ENCODE assay signal across 8 cellular contexts in genomic region chr20:35615667-35616464, GRCh38. TPM values are rescaled to one million over a fixed set of nuclear protein-coding genes. Genes with fewer than 3 reads are reported as not detected.
A peak's percentile ranks its signal among the peaks of the same experiment; 100 is the strongest.
DNase-seq lines count a peak whose midpoint lies in the region; ATAC-seq and TF ChIP-seq lines count a peak whose summit lies in the region.

Gene SPAG4 (plus strand): TSS chr20:35615829. CDS start chr20:35616004, 175 bp downstream.

- H3K4me1 ChIP-seq in ascending aorta (peaks cover 5 to 16% of the 10 kb centered on the region in 2 donors), hepatocyte (ENCODE audit: insufficient read depth) (peaks cover 8% of the 10 kb centered on the region)

- peak within 1 kb of the TSS; percentile 86 for H2AFZ ChIP-seq in hepatocyte

- H3K4me3 ChIP-seq in ascending aorta = peak within 1 kb of the TSS; percentile 77 to 81
- peak within 1 kb of the TSS; percentile 31 for H3K4me3 ChIP-seq in hepatocyte

- ATAC-seq in HG02798 (IDR thresholded peaks at IDR 0.05; ENCODE audit: poor library complexity, unreplicated experiment) = peak; percentile 83
- ATAC-seq in GM18870 (IDR thresholded peaks at IDR 0.05; ENCODE audit: unreplicated experiment) = no peak

- H3K9me3 ChIP-seq in ascending aorta (no peaks in the 10 kb centered on the region), hepatocyte (ENCODE audit: low read depth) (no peaks in the 10 kb centered on the region)

- TF ChIP-seq CTCF in GM13977 (IDR thresholded peaks at IDR 0.05; ENCODE audit: extremely low read depth, insufficient read depth, missing control alignments) (no peak), ascending aorta (IDR thresholded peaks at IDR 0.05) (no peak), hepatocyte (IDR thresholded peaks at IDR 0.05; ENCODE audit: poor library complexity) (no peak)

- no peaks in the 10 kb centered on the region for H3K79me2 ChIP-seq in hepatocyte

- DNase-seq in GM13977 (ENCODE audit: low spot score) = peak; percentile 99
- peak; percentile 97 for DNase-seq in NCI-H187 treated with DMSO at 0.1 percent for 48 hours (lab: John Stamatoyannopoulos, UW)
- DNase-seq in T-helper 22 cell (ENCODE audit: low read depth) = peak; percentile 100
- DNase-seq in ascending aorta (ENCODE audit: low spot score in 2 of 2) = peak; percentile 98 to 100
- peak; percentile 99 for DNase-seq in hepatocyte (ENCODE audit: low spot score)
- DNase-seq in retina = peak; percentile 94

- H3K27ac ChIP-seq in ascending aorta = peak within 1 kb of the TSS; percentile 81 to 95
- peak within 1 kb of the TSS; percentile 88 for H3K27ac ChIP-seq in hepatocyte

- H4K20me1 ChIP-seq in hepatocyte (ENCODE audit: insufficient read depth, poor library complexity, severe bottlenecking) = no peaks in the 10 kb centered on the region

- H3K9me2 ChIP-seq in hepatocyte (replicated peaks; ENCODE audit: insufficient read depth) = no peaks in the 10 kb centered on the region

- in situ Hi-C loops in GM13977 (cut with MboI; ENCODE audit: low pct_unique_long_range_greater_than_20kb, low sequenced_read_pairs, unreplicated experiment) = no loop called here

- peak within 1 kb of the TSS; percentile 97 for H3K4me2 ChIP-seq in hepatocyte

- 3% methylated on average over 59 of the region's 68 CpGs for WGBS in hepatocyte (ENCODE audit: low lambda C conversion rate, missing lambda C conversion rate)

- no peaks in the 10 kb centered on the region for H3K27me3 ChIP-seq in ascending aorta
- H3K27me3 ChIP-seq in hepatocyte = no peaks in the 10 kb centered on the region

- intact Hi-C loops in ascending aorta (cut with DNase I) = loop anchor here (1.0 to 5.0 kb wide), 6 partner anchors 48 to 336 kb away; partner anchors contain the start of genes CPNE1, ERGIC3, PHF20 and RBM12

- H3K36me3 ChIP-seq in ascending aorta = no peaks in the 10 kb centered on the region
- no peaks in the 10 kb centered on the region for H3K36me3 ChIP-seq in hepatocyte (replicated peaks; ENCODE audit: insufficient read depth, low read depth)

RNA-seq across cellular contexts. Expression of gene SPAG4, which starts in this region (rescaled TPM):
- total RNA-seq in ascending aorta (35.3 TPM), hepatocyte (7.9 and 11.0 TPM in 2 replicates)
- polyA plus RNA-seq in hepatocyte = 6.6 and 10.5 TPM in 2 replicates
